12 cellular contexts compared by ENCODE assay signal in genomic region chr22:31737932-31738331, GRCh38.
"Had no signal": no experiment of that assay in that cellular context is flagged by ENCODE, and none has a peak within 500 bp of the region (broad histone marks: within the 10 kb centered on the region; RNA-seq: fewer than 3 reads in every experiment).

No MANE protein-coding gene starts in this region.

- H3K27me3 ChIP-seq: adrenal gland, colonic mucosa, esophagus squamous epithelium, SJSA1, thyroid gland had no signal

- H3K9me3 ChIP-seq: adrenal gland, colonic mucosa, esophagus squamous epithelium, SJSA1, thyroid gland had no signal

- H3K9me3 Mint-ChIP-seq: stimulated activated naive B cell treated with anti-CD40 and anti-IgM and Interleukin-4, amounts not matched to agents 10 μg/mL and 1 μg/mL and 100 μg/mL, for 72 hours; T-helper 2 cell treated with Interferon-gamma antibody and Interleukin-4, amounts not matched to agents 5 μg/mL and 100 μg/mL, for 36 hours had no signal

- H3K36me3 ChIP-seq: colonic mucosa, thyroid gland had no signal

- H3K27me3 Mint-ChIP-seq: stimulated activated naive B cell treated with anti-CD40 and anti-IgM and Interleukin-4, amounts not matched to agents 10 μg/mL and 1 μg/mL and 100 μg/mL, for 72 hours had no signal

- H3K4me3 ChIP-seq: adrenal gland, colonic mucosa, esophagus squamous epithelium, SJSA1, thyroid gland had no signal

- ATAC-seq: left lobe of liver; stimulated activated naive B cell treated with anti-CD40 and anti-IgM and Interleukin-4, amounts not matched to agents 10 μg/mL and 1 μg/mL and 100 μg/mL, for 72 hours had no signal

- H3K27ac ChIP-seq: colonic mucosa, esophagus squamous epithelium, SJSA1, thyroid gland had no signal

- DNase-seq: activated CD4-positive, alpha-beta T cell treated with anti-CD3 and anti-CD28 coated beads, Interleukin-2, amount 50 U/mL, for 48 hours; activated CD8-positive, alpha-beta memory T cell treated with anti-CD3 and anti-CD28 coated beads, Interleukin-2, amount 50 U/mL, for 4 hours; colonic mucosa; esophagus squamous epithelium; hippocampal formation; stimulated activated CD4-positive, alpha-beta T cell treated with anti-CD3 and anti-CD28 coated beads, Interleukin-2, amount 100 ng/mL, for 48 hours; stimulated activated naive B cell treated with anti-CD40 and anti-IgM and Interleukin-4, amounts not matched to agents 10 μg/mL and 1 μg/mL and 100 μg/mL, for 72 hours; thyroid gland had no signal

- H3K4me3 Mint-ChIP-seq: stimulated activated naive B cell treated with anti-CD40 and anti-IgM and Interleukin-4, amounts not matched to agents 10 μg/mL and 1 μg/mL and 100 μg/mL, for 72 hours; T-helper 2 cell treated with Interferon-gamma antibody and Interleukin-4, amounts not matched to agents 5 μg/mL and 100 μg/mL, for 36 hours had no signal

- H3K27ac Mint-ChIP-seq: T-helper 2 cell treated with Interferon-gamma antibody and Interleukin-4, amounts not matched to agents 5 μg/mL and 100 μg/mL, for 36 hours had no signal

- H3K4me1 ChIP-seq: colonic mucosa had no signal
